10 cellular contexts compared by ENCODE assay signal in the genomic region with DNA sequence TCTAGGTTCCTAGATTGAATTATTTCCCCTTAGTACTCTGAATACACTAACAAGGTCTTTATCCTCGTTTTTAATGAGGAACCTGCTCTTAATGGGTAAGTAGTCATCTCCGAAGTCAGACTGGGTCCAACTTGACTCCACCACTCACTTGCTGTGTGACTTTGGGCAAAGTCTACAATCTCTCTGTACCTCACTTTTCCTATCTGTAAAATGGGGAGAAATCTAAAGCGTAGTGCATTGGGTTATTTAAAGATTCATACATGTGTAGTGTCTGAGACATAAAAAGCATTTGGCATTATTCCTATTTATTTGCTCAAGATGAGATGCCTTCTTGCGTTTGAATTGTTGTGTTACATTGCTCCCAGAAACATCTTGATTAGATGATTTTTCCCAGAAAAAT. TPM values are rescaled to one million over a fixed set of nuclear protein-coding genes. Genes with fewer than 3 reads are reported as not detected.
DNase-seq lines count a peak whose midpoint lies in the region; ATAC-seq, FAIRE-seq and TF ChIP-seq lines count a peak whose summit lies in the region.
"Had no signal": no experiment of that assay in that cellular context is flagged by ENCODE, and none has a peak within 500 bp of the region (broad histone marks: within the 10 kb centered on the region; RNA-seq: fewer than 3 reads in every experiment).

No MANE protein-coding gene starts in this region.

- no peaks in the 10 kb centered on the region for H3K9me3 Mint-ChIP-seq in endodermal cell

- no peak for FAIRE-seq in frontal cortex (lab: Jason Lieb, UNC)
- FAIRE-seq: endometrium had no signal

- H3K4me1 Mint-ChIP-seq in endodermal cell, result peaks cover 13% of the 10 kb centered on the region

- no peaks in the 10 kb centered on the region for H3K36me3 ChIP-seq in OCI-LY1 (ENCODE audit: insufficient read depth, low read length)
- H3K36me3 ChIP-seq in endodermal cell (ENCODE audit: control insufficient read depth, insufficient read depth, low read length), result no peaks in the 10 kb centered on the region
- no peaks in the 10 kb centered on the region for H3K36me3 ChIP-seq in neutrophil
- H3K36me3 ChIP-seq: SJSA1 had no signal

- peak overlapping the region; percentile 86 for H3K27ac ChIP-seq in C4-2B
- no peak overlapping the region for H3K27ac ChIP-seq in OCI-LY1 (ENCODE audit: low read depth, low read length, poor library complexity, severe bottlenecking)
- no peak overlapping the region for H3K27ac ChIP-seq in endodermal cell (ENCODE audit: low read depth, low read length)
- H3K27ac ChIP-seq in neutrophil, result peak overlapping the region; percentile 91
- H3K27ac ChIP-seq: SJSA1 had no signal

- peaks cover 41% of the 10 kb centered on the region for H3K4me1 ChIP-seq in OCI-LY1 (ENCODE audit: insufficient read depth, low read length, severe bottlenecking)
- no peaks in the 10 kb centered on the region for H3K4me1 ChIP-seq in endodermal cell (ENCODE audit: control insufficient read depth, insufficient read depth, low read length)
- peaks cover 53% of the 10 kb centered on the region in 2 experiments for H3K4me1 ChIP-seq in neutrophil (ENCODE audit: control insufficient read depth in 1 of 2, insufficient read depth in 1 of 2, low read depth in 1 of 2, low read length in 1 of 2)

- H3K9me3 ChIP-seq in OCI-LY1 (ENCODE audit: low read length), result no peaks in the 10 kb centered on the region
- H3K9me3 ChIP-seq in endodermal cell (ENCODE audit: control insufficient read depth, low read length), result no peaks in the 10 kb centered on the region
- no peaks in the 10 kb centered on the region for H3K9me3 ChIP-seq in neutrophil
- H3K9me3 ChIP-seq: SJSA1 had no signal

- peak overlapping the region; percentile 94 for H3K4me2 ChIP-seq in OCI-LY1 (ENCODE audit: low read length)

- no peaks in the 10 kb centered on the region for H3F3A ChIP-seq in OCI-LY1 (ENCODE audit: insufficient read depth, low read length)

- peaks cover 1% of the 10 kb centered on the region for H3K36me3 Mint-ChIP-seq in endodermal cell (ENCODE audit: low read depth)

- no peaks in the 10 kb centered on the region for H3K79me2 ChIP-seq in OCI-LY1 (ENCODE audit: insufficient read depth, low read length)

- peak overlapping the region; percentile 83 for H3K9ac ChIP-seq in OCI-LY1 (ENCODE audit: low read length)
- H3K9ac ChIP-seq in endodermal cell (ENCODE audit: extremely low read depth, low read length, poor library complexity, severe bottlenecking), result no peak overlapping the region

- no peak for ATAC-seq in HG03442 (IDR thresholded peaks at IDR 0.05; ENCODE audit: unreplicated experiment)

- H3K27me3 ChIP-seq in OCI-LY1 (ENCODE audit: insufficient read depth, low read length), result no peaks in the 10 kb centered on the region
- no peaks in the 10 kb centered on the region for H3K27me3 ChIP-seq in endodermal cell (ENCODE audit: control insufficient read depth, insufficient read depth, low read length, poor library complexity, severe bottlenecking)
- no peaks in the 10 kb centered on the region for H3K27me3 ChIP-seq in neutrophil
- H3K27me3 ChIP-seq: SJSA1 had no signal

- H3K27ac Mint-ChIP-seq in endodermal cell, result peak overlapping the region; percentile 98

- H3K9me2 ChIP-seq in OCI-LY1 (ENCODE audit: low read depth, low read length), result no peaks in the 10 kb centered on the region

- peaks cover 4% of the 10 kb centered on the region for H3K27me3 Mint-ChIP-seq in endodermal cell (ENCODE audit: insufficient read depth)

- no peak overlapping the region for H2AFZ ChIP-seq in OCI-LY1 (ENCODE audit: low read length)

- WGBS in endodermal cell (ENCODE audit: insufficient coverage in 1 of 2, insufficient read length in 1 of 2), 2 experiments, result 76 to 85% methylated on average over 2 to 4 of the region's 4 CpGs

- H3K4me3 ChIP-seq in OCI-LY1 (ENCODE audit: low read depth, low read length, poor library complexity, severe bottlenecking) (peak overlapping the region; percentile 72), endodermal cell (ENCODE audit: low read length) (peak overlapping the region; percentile 80), neutrophil (ENCODE audit: low read depth in 1 of 2, low read length in 1 of 2) (peak overlapping the region; percentile 66 to 77)

- no peak for TF ChIP-seq CTCF in C4-2B (conservative IDR thresholded peaks at IDR 0.05)
- no peak for TF ChIP-seq CTCF in OCI-LY1 (IDR thresholded peaks at IDR 0.05; ENCODE audit: low read length)
- TF ChIP-seq CTCF in endodermal cell (conservative IDR thresholded peaks at IDR 0.05), result no peak
- no peak for TF ChIP-seq CTCF in neutrophil (IDR thresholded peaks at IDR 0.05)

- H4K20me1 ChIP-seq in OCI-LY1 (ENCODE audit: insufficient read depth, low read length), result no peaks in the 10 kb centered on the region

- DNase-seq in endodermal cell (no peak), amniotic stem cell (lab: John Stamatoyannopoulos, UW) (no peak), frontal cortex (ENCODE audit: low spot score in 2 of 2) (no peak), NCI-H187 treated with DMSO at 0.1 percent for 48 hours (lab: John Stamatoyannopoulos, UW) (no peak)

- peak overlapping the region; percentile 88 for H3K4me3 Mint-ChIP-seq in endodermal cell

RNA-seq across cellular contexts. Expression of a gene that starts 51.5 kb away (rescaled TPM):
- 10 to 100 TPM; 34.3 to 34.4 TPM for total RNA-seq in endodermal cell
- 31.2 TPM for polyA plus RNA-seq in endodermal cell (2013, experiment 1 of 2)
- polyA plus RNA-seq in endodermal cell (2013, experiment 2 of 2), result 38.5 TPM
- total RNA-seq in frontal cortex, result 63.2 TPM

Comparison
In these comparisons a context has a peak if more than half of its experiments do, and no peak if none do; other contexts are left out.
1. H3K27ac ChIP-seq: peak in C4-2B (single experiment) and neutrophil (single experiment); none in OCI-LY1 (single experiment) and endodermal cell (single experiment).
2. Peak in every context shown above with its lines, with median percentiles within 50 percentile points of each other: H3K4me3 ChIP-seq.